Comparison of ENCODE assay signal across 1 cellular context in the genomic region with DNA sequence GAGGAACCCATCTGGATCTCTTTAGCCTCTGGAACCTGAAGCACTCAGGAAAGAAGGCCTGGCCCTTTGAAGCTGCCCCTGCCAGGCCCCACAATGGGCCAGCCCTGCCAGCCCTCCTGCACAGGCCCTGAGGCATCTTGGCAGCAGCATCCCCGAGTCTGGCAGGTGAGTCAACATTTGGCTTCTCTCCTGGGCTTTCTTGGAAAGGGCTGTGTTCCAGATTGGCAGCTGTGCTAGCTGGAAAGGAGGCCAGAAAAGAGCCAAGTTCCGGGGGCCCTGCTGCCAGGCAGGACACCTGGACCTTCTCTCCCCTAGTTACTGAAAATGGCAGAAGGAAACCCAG.
TF ChIP-seq lines count a peak whose summit lies in the region.

No MANE protein-coding gene starts in this region.

TF ChIP-seq in HEK293, 187 proteins besides CTCF, POLR2A, EP300 and RAD21 (continued from another document):
- TF ChIP-seq ZNF488 (tag by site-specific recombination; IDR thresholded peaks at IDR 0.05), result no peak
- no peak for TF ChIP-seq ZNF560 (tag by site-specific recombination; IDR thresholded peaks at IDR 0.05; ENCODE audit: borderline replicate concordance)
- 0 out of 2 replicates have a peak, but pooled peaks have one; percentile 23 for TF ChIP-seq ZBTB8A (tag by site-specific recombination; IDR thresholded peaks at IDR 0.05)
- no peak for TF ChIP-seq ZNF114 (tag by site-specific recombination; IDR thresholded peaks at IDR 0.05)
- TF ChIP-seq ZBTB20 (tag by site-specific recombination; IDR thresholded peaks at IDR 0.05), result peak; percentile 74
- peak; percentile 54; the same call in 1 of the 2 replicates for TF ChIP-seq GLIS2 (tag by site-specific recombination; IDR thresholded peaks at IDR 0.05)
- TF ChIP-seq ZNF23 (tag by site-specific recombination; IDR thresholded peaks at IDR 0.05; ENCODE audit: borderline replicate concordance), result no peak
- no peak for TF ChIP-seq ZNF561 (tag by site-specific recombination; IDR thresholded peaks at IDR 0.05; ENCODE audit: borderline replicate concordance)
- TF ChIP-seq ZXDB (tag by site-specific recombination; IDR thresholded peaks at IDR 0.05), result peak; percentile 77
- no peak for TF ChIP-seq MYNN (tag by site-specific recombination; IDR thresholded peaks at IDR 0.05; ENCODE audit: borderline replicate concordance)
- TF ChIP-seq ZNF184 (tag by site-specific recombination; IDR thresholded peaks at IDR 0.05), result no peak
- TF ChIP-seq ZNF335 (tag by site-specific recombination; conservative IDR thresholded peaks at IDR 0.05), result peak; percentile 69
- no peak for TF ChIP-seq ZBTB21 (tag by site-specific recombination; IDR thresholded peaks at IDR 0.05)
- TF ChIP-seq, protein P1, sequence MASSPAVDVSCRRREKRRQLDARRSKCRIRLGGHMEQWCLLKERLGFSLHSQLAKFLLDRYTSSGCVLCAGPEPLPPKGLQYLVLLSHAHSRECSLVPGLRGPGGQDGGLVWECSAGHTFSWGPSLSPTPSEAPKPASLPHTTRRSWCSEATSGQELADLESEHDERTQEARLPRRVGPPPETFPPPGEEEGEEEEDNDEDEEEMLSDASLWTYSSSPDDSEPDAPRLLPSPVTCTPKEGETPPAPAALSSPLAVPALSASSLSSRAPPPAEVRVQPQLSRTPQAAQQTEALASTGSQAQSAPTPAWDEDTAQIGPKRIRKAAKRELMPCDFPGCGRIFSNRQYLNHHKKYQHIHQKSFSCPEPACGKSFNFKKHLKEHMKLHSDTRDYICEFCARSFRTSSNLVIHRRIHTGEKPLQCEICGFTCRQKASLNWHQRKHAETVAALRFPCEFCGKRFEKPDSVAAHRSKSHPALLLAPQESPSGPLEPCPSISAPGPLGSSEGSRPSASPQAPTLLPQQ (tag by site-specific recombination; IDR thresholded peaks at IDR 0.05), result peak; percentile 97
- no peak for TF ChIP-seq ZSCAN30 (tag by site-specific recombination; IDR thresholded peaks at IDR 0.05)
- TF ChIP-seq ZNF280C (tag by site-specific recombination; IDR thresholded peaks at IDR 0.05), result no peak
- no peak for TF ChIP-seq ZBTB48 (tag by site-specific recombination; IDR thresholded peaks at IDR 0.05)
- TF ChIP-seq ZNF394 (tag by site-specific recombination; IDR thresholded peaks at IDR 0.05; ENCODE audit: borderline replicate concordance), result no peak
- no peak for TF ChIP-seq ZNF510 (tag by site-specific recombination; IDR thresholded peaks at IDR 0.05; ENCODE audit: insufficient replicate concordance)
- no peak for TF ChIP-seq ZNF473 (tag by site-specific recombination; IDR thresholded peaks at IDR 0.05)
- TF ChIP-seq, protein P2, sequence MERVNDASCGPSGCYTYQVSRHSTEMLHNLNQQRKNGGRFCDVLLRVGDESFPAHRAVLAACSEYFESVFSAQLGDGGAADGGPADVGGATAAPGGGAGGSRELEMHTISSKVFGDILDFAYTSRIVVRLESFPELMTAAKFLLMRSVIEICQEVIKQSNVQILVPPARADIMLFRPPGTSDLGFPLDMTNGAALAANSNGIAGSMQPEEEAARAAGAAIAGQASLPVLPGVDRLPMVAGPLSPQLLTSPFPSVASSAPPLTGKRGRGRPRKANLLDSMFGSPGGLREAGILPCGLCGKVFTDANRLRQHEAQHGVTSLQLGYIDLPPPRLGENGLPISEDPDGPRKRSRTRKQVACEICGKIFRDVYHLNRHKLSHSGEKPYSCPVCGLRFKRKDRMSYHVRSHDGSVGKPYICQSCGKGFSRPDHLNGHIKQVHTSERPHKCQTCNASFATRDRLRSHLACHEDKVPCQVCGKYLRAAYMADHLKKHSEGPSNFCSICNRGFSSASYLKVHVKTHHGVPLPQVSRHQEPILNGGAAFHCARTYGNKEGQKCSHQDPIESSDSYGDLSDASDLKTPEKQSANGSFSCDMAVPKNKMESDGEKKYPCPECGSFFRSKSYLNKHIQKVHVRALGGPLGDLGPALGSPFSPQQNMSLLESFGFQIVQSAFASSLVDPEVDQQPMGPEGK (tag by site-specific recombination; IDR thresholded peaks at IDR 0.05), result peak; percentile 21; the same call in 1 of the 2 replicates
- no peak for TF ChIP-seq ZNF426 (tag by site-specific recombination; IDR thresholded peaks at IDR 0.05)
- no peak for TF ChIP-seq ZNF211 (tag by site-specific recombination; IDR thresholded peaks at IDR 0.05; ENCODE audit: low read depth)
- TF ChIP-seq ZNF350 (tag by site-specific recombination; IDR thresholded peaks at IDR 0.05), result no peak
- no peak for TF ChIP-seq MZF1 (tag by site-specific recombination; IDR thresholded peaks at IDR 0.05; ENCODE audit: borderline replicate concordance)
- TF ChIP-seq ZNF621 (tag by site-specific recombination; IDR thresholded peaks at IDR 0.05), result no peak
- TF ChIP-seq ZNF843 (tag by site-specific recombination; IDR thresholded peaks at IDR 0.05), result no peak
- TF ChIP-seq ZIC2 (tag by site-specific recombination; IDR thresholded peaks at IDR 0.05), result 0 out of 2 replicates have a peak, but pooled peaks have one; percentile 14
- TF ChIP-seq KLF9 (tag by site-specific recombination; IDR thresholded peaks at IDR 0.05; ENCODE audit: low read depth), result no peak
- TF ChIP-seq GLIS1 (tag by site-specific recombination; IDR thresholded peaks at IDR 0.05), result peak; percentile 96
- no peak for TF ChIP-seq PBX3 (CRISPR knock-in tag; IDR thresholded peaks at IDR 0.05)
- peak; percentile 97 for TF ChIP-seq PRDM10 (tag by site-specific recombination; IDR thresholded peaks at IDR 0.05)
TF ChIP-seq in HEK293: peak in this region for 14.
